13 cellular contexts compared by ENCODE assay signal in genomic region chr12:94721173-94721572, GRCh38.
DNase-seq lines count a peak whose midpoint lies in the region; ATAC-seq and TF ChIP-seq lines count a peak whose summit lies in the region.
"Had no signal": no experiment of that assay in that cellular context is flagged by ENCODE, and none has a peak within 500 bp of the region (broad histone marks: within the 10 kb centered on the region; RNA-seq: fewer than 3 reads in every experiment).

No MANE protein-coding gene starts in this region.

- TF ChIP-seq CTCF in smooth muscle cell (IDR thresholded peaks at IDR 0.05; ENCODE audit: borderline replicate concordance, insufficient read depth, poor library complexity, severe bottlenecking) (no peak), lower lobe of right lung (IDR thresholded peaks at IDR 0.05) (no peak)

- H2AFZ ChIP-seq in smooth muscle cell (ENCODE audit: low read depth): no peak overlapping the region

- ATAC-seq in GM19035 (IDR thresholded peaks at IDR 0.05; ENCODE audit: unreplicated experiment): peak; percentile 88
- peak; percentile 90 for ATAC-seq in HG02610 (IDR thresholded peaks at IDR 0.05; ENCODE audit: unreplicated experiment)
- ATAC-seq in HG03469 (IDR thresholded peaks at IDR 0.05; ENCODE audit: unreplicated experiment): peak; percentile 89
- no peak for ATAC-seq in lower lobe of right lung

- no peaks in the 10 kb centered on the region for H4K20me1 ChIP-seq in smooth muscle cell (ENCODE audit: low read depth)

- H3K27me3 ChIP-seq in smooth muscle cell (ENCODE audit: low read depth) (no peaks in the 10 kb centered on the region), lower lobe of right lung (ENCODE audit: low read depth) (no peaks in the 10 kb centered on the region)
- H3K27me3 ChIP-seq: suprapubic skin had no signal

- no peaks in the 10 kb centered on the region for H3F3A ChIP-seq in smooth muscle cell (ENCODE audit: low read depth)

- 35% methylated on average over 1 of the region's 1 CpG for WGBS in smooth muscle cell (ENCODE audit: low lambda C conversion rate)

- intact Hi-C loops in lower lobe of right lung (cut with DNase I): no loop called here

- H3K9ac ChIP-seq in smooth muscle cell (ENCODE audit: low read depth): no peak overlapping the region

- no peaks in the 10 kb centered on the region for H3K9me3 ChIP-seq in smooth muscle cell (replicated peaks; ENCODE audit: low read depth)
- no peaks in the 10 kb centered on the region for H3K9me3 ChIP-seq in lower lobe of right lung
- H3K9me3 ChIP-seq: left ventricle myocardium inferior, suprapubic skin had no signal

- H3K79me2 ChIP-seq in smooth muscle cell (ENCODE audit: low read depth): peaks cover 3% of the 10 kb centered on the region

- H3K36me3 ChIP-seq in smooth muscle cell (ENCODE audit: low read depth): no peaks in the 10 kb centered on the region
- no peaks in the 10 kb centered on the region for H3K36me3 ChIP-seq in lower lobe of right lung
- H3K36me3 ChIP-seq: left ventricle myocardium inferior, suprapubic skin had no signal

- DNase-seq in smooth muscle cell (lab: John Stamatoyannopoulos, UW; ENCODE audit: unreplicated experiment): no peak
- DNase-seq in caudate nucleus (lab: John Stamatoyannopoulos, UW): no peak
- no peak for DNase-seq in lower lobe of right lung
- DNase-seq in stimulated activated CD4-positive, alpha-beta T cell treated with anti-CD3 and anti-CD28 coated beads, Interleukin-4, amount 100 ng/mL, for 24 hours: no peak
- no peak for DNase-seq in G401 (ENCODE audit: low spot score)
- DNase-seq: activated CD4-positive, CD25-positive, alpha-beta regulatory T cell treated with anti-CD3 and anti-CD28 coated beads, Interleukin-2, amount 50 U/mL, for 72 hours; erythroblast; left ventricle myocardium inferior had no signal

- H3K4me3 ChIP-seq in smooth muscle cell (no peak overlapping the region), lower lobe of right lung (no peak overlapping the region)
- H3K4me3 ChIP-seq: left ventricle myocardium inferior, skin epidermis, suprapubic skin had no signal

- peak overlapping the region; percentile 55 for H3K4me2 ChIP-seq in smooth muscle cell

- H3K27ac ChIP-seq in smooth muscle cell (ENCODE audit: low read depth) (peak overlapping the region; percentile 30), caudate nucleus (ENCODE audit: low read depth, low read length) (no peak overlapping the region), lower lobe of right lung (no peak overlapping the region)
- H3K27ac ChIP-seq: left ventricle myocardium inferior, skin epidermis, suprapubic skin had no signal

- in situ Hi-C loops in G401 (cut with HindIII; ENCODE audit: low sequenced_read_pairs): no loop called here

- H3K4me1 ChIP-seq in smooth muscle cell (ENCODE audit: low read depth): peaks cover 29% of the 10 kb centered on the region
- no peaks in the 10 kb centered on the region for H3K4me1 ChIP-seq in lower lobe of right lung
- H3K4me1 ChIP-seq: left ventricle myocardium inferior, suprapubic skin had no signal

Comparison
In these comparisons a context has a peak if more than half of its experiments do, and no peak if none do; other contexts are left out.
1. ATAC-seq: peak in GM19035 (single experiment), HG02610 (single experiment) and HG03469 (single experiment); none in lower lobe of right lung (0 of 2).